ENCODE assay signal across 2 cellular contexts in genomic region chr3:50118237-50118636, GRCh38.
TF ChIP-seq lines count a peak whose summit lies in the region.

No MANE protein-coding gene starts in this region.

TF ChIP-seq in WTC11, 78 proteins besides CTCF, POLR2A, EP300 and RAD21:
- no peak for TF ChIP-seq IRF2 (CRISPR knock-in tag; IDR thresholded peaks at IDR 0.05; ENCODE audit: borderline replicate concordance, low read depth)
- no peak for TF ChIP-seq ATF3 (CRISPR knock-in tag; conservative IDR thresholded peaks at IDR 0.05)
- no peak for TF ChIP-seq ZNF232 (CRISPR knock-in tag; IDR thresholded peaks at IDR 0.05)
- no peak for TF ChIP-seq ZSCAN18 (CRISPR knock-in tag; IDR thresholded peaks at IDR 0.05)
- TF ChIP-seq IRF1 (CRISPR knock-in tag; IDR thresholded peaks at IDR 0.05) = no peak
- no peak for TF ChIP-seq E2F1 (CRISPR knock-in tag; IDR thresholded peaks at IDR 0.05)
- TF ChIP-seq KAT7 (CRISPR knock-in tag; IDR thresholded peaks at IDR 0.05; ENCODE audit: borderline replicate concordance) = no peak
- TF ChIP-seq RELA (CRISPR knock-in tag; IDR thresholded peaks at IDR 0.05; ENCODE audit: borderline replicate concordance) = no peak

TF ChIP-seq in HepG2, 621 proteins besides CTCF, POLR2A, EP300 and RAD21:
- TF ChIP-seq ZKSCAN5 (CRISPR knock-in tag; IDR thresholded peaks at IDR 0.05) (no peak), JARID2 (CRISPR knock-in tag; IDR thresholded peaks at IDR 0.05; ENCODE audit: insufficient replicate concordance) (no peak), RBM22 (optimal IDR thresholded peaks at IDR 0.05; ENCODE audit: low read length) (peak; percentile 76), ZNF296 (CRISPR knock-in tag; conservative IDR thresholded peaks at IDR 0.05) (no peak), RBFOX2 (IDR thresholded peaks at IDR 0.05; ENCODE audit: low read depth, low read length) (0 out of 2 replicates have a peak, but pooled peaks have one; percentile 8), ZNF501 (CRISPR knock-in tag; IDR thresholded peaks at IDR 0.05) (no peak), ELK4 (CRISPR knock-in tag; IDR thresholded peaks at IDR 0.05; ENCODE audit: borderline replicate concordance) (no peak)
